In the genomic region with DNA sequence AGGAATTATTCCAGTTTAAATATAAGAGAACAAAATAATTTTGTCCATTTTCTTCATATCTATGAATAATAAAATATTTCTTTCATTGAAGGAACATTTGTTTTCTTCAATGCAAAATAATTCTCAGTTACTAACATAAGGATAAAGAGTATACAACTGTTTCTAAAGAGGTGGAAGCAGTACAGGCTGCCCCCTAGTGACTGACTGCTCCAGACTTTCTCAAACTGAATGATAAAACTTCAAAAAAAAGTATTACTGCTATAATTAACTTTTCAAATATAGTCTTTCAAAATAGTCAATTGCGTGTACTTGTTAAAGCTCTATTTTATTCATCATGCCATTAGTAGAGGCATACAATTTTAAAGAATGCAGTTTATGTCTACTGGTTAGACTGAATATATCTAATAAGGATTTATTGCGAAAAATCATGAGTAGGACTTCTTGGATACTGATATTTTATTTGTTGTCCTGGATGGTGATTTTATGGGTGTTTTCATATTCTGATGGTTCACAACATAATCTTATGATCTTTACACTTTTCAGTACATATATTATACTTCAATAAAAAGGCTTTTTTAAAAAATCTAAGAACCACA, we compare ENCODE assay signal across 1 cellular context.
TF ChIP-seq lines count a peak whose summit lies in the region.

No MANE protein-coding gene starts in this region.

TF ChIP-seq in GM23338, 12 proteins besides CTCF, POLR2A, EP300 and RAD21 (continued from another document):
- TF ChIP-seq, protein P1, sequence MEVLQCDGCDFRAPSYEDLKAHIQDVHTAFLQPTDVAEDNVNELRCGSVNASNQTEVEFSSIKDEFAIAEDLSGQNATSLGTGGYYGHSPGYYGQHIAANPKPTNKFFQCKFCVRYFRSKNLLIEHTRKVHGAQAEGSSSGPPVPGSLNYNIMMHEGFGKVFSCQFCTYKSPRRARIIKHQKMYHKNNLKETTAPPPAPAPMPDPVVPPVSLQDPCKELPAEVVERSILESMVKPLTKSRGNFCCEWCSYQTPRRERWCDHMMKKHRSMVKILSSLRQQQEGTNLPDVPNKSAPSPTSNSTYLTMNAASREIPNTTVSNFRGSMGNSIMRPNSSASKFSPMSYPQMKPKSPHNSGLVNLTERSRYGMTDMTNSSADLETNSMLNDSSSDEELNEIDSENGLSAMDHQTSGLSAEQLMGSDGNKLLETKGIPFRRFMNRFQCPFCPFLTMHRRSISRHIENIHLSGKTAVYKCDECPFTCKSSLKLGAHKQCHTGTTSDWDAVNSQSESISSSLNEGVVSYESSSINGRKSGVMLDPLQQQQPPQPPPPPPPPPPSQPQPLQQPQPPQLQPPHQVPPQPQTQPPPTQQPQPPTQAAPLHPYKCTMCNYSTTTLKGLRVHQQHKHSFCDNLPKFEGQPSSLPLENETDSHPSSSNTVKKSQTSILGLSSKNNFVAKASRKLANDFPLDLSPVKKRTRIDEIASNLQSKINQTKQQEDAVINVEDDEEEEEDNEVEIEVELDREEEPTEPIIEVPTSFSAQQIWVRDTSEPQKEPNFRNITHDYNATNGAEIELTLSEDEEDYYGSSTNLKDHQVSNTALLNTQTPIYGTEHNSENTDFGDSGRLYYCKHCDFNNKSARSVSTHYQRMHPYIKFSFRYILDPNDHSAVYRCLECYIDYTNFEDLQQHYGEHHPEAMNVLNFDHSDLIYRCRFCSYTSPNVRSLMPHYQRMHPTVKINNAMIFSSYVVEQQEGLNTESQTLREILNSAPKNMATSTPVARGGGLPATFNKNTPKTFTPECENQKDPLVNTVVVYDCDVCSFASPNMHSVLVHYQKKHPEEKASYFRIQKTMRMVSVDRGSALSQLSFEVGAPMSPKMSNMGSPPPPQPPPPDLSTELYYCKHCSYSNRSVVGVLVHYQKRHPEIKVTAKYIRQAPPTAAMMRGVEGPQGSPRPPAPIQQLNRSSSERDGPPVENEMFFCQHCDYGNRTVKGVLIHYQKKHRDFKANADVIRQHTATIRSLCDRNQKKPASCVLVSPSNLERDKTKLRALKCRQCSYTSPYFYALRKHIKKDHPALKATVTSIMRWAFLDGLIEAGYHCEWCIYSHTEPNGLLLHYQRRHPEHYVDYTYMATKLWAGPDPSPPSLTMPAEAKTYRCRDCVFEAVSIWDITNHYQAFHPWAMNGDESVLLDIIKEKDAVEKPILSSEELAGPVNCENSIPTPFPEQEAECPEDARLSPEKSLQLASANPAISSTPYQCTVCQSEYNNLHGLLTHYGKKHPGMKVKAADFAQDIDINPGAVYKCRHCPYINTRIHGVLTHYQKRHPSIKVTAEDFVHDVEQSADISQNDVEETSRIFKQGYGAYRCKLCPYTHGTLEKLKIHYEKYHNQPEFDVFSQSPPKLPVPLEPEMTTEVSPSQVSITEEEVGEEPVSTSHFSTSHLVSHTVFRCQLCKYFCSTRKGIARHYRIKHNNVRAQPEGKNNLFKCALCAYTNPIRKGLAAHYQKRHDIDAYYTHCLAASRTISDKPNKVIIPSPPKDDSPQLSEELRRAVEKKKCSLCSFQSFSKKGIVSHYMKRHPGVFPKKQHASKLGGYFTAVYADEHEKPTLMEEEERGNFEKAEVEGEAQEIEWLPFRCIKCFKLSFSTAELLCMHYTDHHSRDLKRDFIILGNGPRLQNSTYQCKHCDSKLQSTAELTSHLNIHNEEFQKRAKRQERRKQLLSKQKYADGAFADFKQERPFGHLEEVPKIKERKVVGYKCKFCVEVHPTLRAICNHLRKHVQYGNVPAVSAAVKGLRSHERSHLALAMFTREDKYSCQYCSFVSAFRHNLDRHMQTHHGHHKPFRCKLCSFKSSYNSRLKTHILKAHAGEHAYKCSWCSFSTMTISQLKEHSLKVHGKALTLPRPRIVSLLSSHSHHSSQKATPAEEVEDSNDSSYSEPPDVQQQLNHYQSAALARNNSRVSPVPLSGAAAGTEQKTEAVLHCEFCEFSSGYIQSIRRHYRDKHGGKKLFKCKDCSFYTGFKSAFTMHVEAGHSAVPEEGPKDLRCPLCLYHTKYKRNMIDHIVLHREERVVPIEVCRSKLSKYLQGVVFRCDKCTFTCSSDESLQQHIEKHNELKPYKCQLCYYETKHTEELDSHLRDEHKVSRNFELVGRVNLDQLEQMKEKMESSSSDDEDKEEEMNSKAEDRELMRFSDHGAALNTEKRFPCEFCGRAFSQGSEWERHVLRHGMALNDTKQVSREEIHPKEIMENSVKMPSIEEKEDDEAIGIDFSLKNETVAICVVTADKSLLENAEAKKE (CRISPR knock-in tag; IDR thresholded peaks at IDR 0.05): no peak
- TF ChIP-seq POLR2AphosphoS5 (IDR thresholded peaks at IDR 0.05; ENCODE audit: low read depth) (no peak), NANOG (IDR thresholded peaks at IDR 0.05; ENCODE audit: borderline replicate concordance) (no peak), JUNB (IDR thresholded peaks at IDR 0.05; ENCODE audit: unreplicated experiment) (no peak), ZNF331 (CRISPR knock-in tag; IDR thresholded peaks at IDR 0.05; ENCODE audit: low read depth) (no peak), EZH2phosphoT487 (IDR thresholded peaks at IDR 0.05; ENCODE audit: unreplicated experiment) (no peak)
- TF ChIP-seq, protein P2, sequence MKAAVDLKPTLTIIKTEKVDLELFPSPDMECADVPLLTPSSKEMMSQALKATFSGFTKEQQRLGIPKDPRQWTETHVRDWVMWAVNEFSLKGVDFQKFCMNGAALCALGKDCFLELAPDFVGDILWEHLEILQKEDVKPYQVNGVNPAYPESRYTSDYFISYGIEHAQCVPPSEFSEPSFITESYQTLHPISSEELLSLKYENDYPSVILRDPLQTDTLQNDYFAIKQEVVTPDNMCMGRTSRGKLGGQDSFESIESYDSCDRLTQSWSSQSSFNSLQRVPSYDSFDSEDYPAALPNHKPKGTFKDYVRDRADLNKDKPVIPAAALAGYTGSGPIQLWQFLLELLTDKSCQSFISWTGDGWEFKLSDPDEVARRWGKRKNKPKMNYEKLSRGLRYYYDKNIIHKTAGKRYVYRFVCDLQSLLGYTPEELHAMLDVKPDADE (IDR thresholded peaks at IDR 0.05): no peak
TF ChIP-seq in GM23338: peak in this region for 0.
